ENCODE assay signal across 9 cellular contexts in genomic region chr7:43756368-43757072, GRCh38. TPM values are rescaled to one million over a fixed set of nuclear protein-coding genes. Genes with fewer than 3 reads are reported as not detected.
DNase-seq lines count a peak whose midpoint lies in the region; ATAC-seq, FAIRE-seq and TF ChIP-seq lines count a peak whose summit lies in the region.
"Had no signal": no experiment of that assay in that cellular context is flagged by ENCODE, and none has a peak within 500 bp of the region (broad histone marks: within the 10 kb centered on the region; RNA-seq: fewer than 3 reads in every experiment).

No MANE protein-coding gene starts in this region.

- BruUV-seq in HepG2 (replicated peaks; lab: Mats Ljungman, UMichigan) = no TSS peak

- no peak for ATAC-seq in CD8-positive, alpha-beta T cell
- ATAC-seq in HG02852 (IDR thresholded peaks at IDR 0.05; ENCODE audit: unreplicated experiment) (peak; percentile 34), HepG2 (no peak), HG03571 (IDR thresholded peaks at IDR 0.05; ENCODE audit: unreplicated experiment) (no peak), HG03521 (IDR thresholded peaks at IDR 0.05; ENCODE audit: unreplicated experiment) (no peak), GM19467 (IDR thresholded peaks at IDR 0.05; ENCODE audit: unreplicated experiment) (no peak), HG02973 (IDR thresholded peaks at IDR 0.05; ENCODE audit: unreplicated experiment) (no peak)
- ATAC-seq in activated CD8-positive, alpha-beta T cell treated with anti-CD3 and anti-CD28 coated beads for 36 hours = no peak

- H3K4me3 Mint-ChIP-seq in CD8-positive, alpha-beta T cell = peak overlapping the region; percentile 81
- H3K4me3 Mint-ChIP-seq in activated CD8-positive, alpha-beta T cell treated with anti-CD3 and anti-CD28 coated beads for 36 hours = peak overlapping the region; percentile 80

- 0% methylated on average over 1 of the region's 1 CpG for WGBS in HepG2 (ENCODE audit: low lambda C conversion rate)

- TF ChIP-seq CTCF in CD8-positive, alpha-beta T cell (IDR thresholded peaks at IDR 0.05) = no peak
- no peak for TF ChIP-seq CTCF in activated CD8-positive, alpha-beta T cell treated with anti-CD3 and anti-CD28 coated beads for 36 hours (IDR thresholded peaks at IDR 0.05)
- TF ChIP-seq CTCF in HepG2 (CRISPR knock-in tag; IDR thresholded peaks at IDR 0.05) = no peak

- intact Hi-C loops in CD8-positive, alpha-beta T cell (cut with DNase I, micrococcal nuclease) = no loop called here
- intact Hi-C loops in activated CD8-positive, alpha-beta T cell treated with anti-CD3 and anti-CD28 coated beads for 36 hours (cut with micrococcal nuclease) = no loop called here
- intact Hi-C loops in HepG2 (cut with micrococcal nuclease; ENCODE audit: unreplicated experiment) = loop anchor here (5.0 kb wide), 1 partner anchor 56 kb away; no protein-coding TSS in a partner anchor

- H3K27me3 ChIP-seq in CD8-positive, alpha-beta T cell (ENCODE audit: insufficient read depth, low read length) = no peaks in the 10 kb centered on the region
- H3K27me3 ChIP-seq in HepG2 (ENCODE audit: control insufficient read depth in 1 of 2, insufficient read depth in 2 of 2, low read length in 2 of 2) = no peaks in the 10 kb centered on the region; a peak in 1 of 5 replicates

- H3K9me3 Mint-ChIP-seq in CD8-positive, alpha-beta T cell = no peaks in the 10 kb centered on the region
- no peaks in the 10 kb centered on the region for H3K9me3 Mint-ChIP-seq in activated CD8-positive, alpha-beta T cell treated with anti-CD3 and anti-CD28 coated beads for 36 hours

- no peak overlapping the region for H3K9ac ChIP-seq in HepG2 (ENCODE audit: insufficient read depth, low read depth, low read length)

- no peak overlapping the region for H2AFZ ChIP-seq in HepG2 (ENCODE audit: low read length)

- DNase-seq in CD8-positive, alpha-beta T cell = no peak
- DNase-seq in activated CD8-positive, alpha-beta T cell treated with anti-CD3 and anti-CD28 coated beads for 36 hours = peak; percentile 22
- no peak for DNase-seq in HepG2 (ENCODE audit: low spot score)
- DNase-seq: effector memory CD4-positive, alpha-beta T cell had no signal

- POLR2A ChIA-PET in CD8-positive, alpha-beta T cell (lab: Charles Lee) = interaction anchor here (2.3 kb wide), 1 partner anchor 26 kb away, joined by 6 read pairs; no protein-coding TSS in a partner anchor
- POLR2A ChIA-PET in activated CD8-positive, alpha-beta T cell treated with anti-CD3 and anti-CD28 coated beads for 36 hours (lab: Charles Lee) = interaction anchor here (0.9 to 2.2 kb wide), 2 partner anchors 12 to 27 kb away, joined by 4 to 6 read pairs; partner anchors contain the start of gene COA1
- POLR2A ChIA-PET in HepG2 (lab: Yijun Ruan, JAX) = no interaction called here

- TF ChIP-seq EP300 in HepG2 (IDR thresholded peaks at IDR 0.05; ENCODE audit: low read depth in 2 of 2, low read length in 2 of 2) (no peak), HepG2 (CRISPR knock-in tag; IDR thresholded peaks at IDR 0.05; ENCODE audit: borderline replicate concordance) (no peak)

- peaks cover 11% of the 10 kb centered on the region for H3K4me1 ChIP-seq in CD8-positive, alpha-beta T cell (ENCODE audit: insufficient read depth, low read length)
- peaks cover 40% of the 10 kb centered on the region for H3K4me1 ChIP-seq in HepG2 (ENCODE audit: insufficient read depth, low read length)

- H3K36me3 ChIP-seq in CD8-positive, alpha-beta T cell (ENCODE audit: insufficient read depth, low read length) = no peaks in the 10 kb centered on the region
- no peaks in the 10 kb centered on the region for H3K36me3 ChIP-seq in HepG2 (replicated peaks in 1 of 2; ENCODE audit: control insufficient read depth in 1 of 2, insufficient read depth in 2 of 2, low read length in 2 of 2)

- no peak for TF ChIP-seq RAD21 in HepG2 (CRISPR knock-in tag; IDR thresholded peaks at IDR 0.05)

- H3K4me1 Mint-ChIP-seq in CD8-positive, alpha-beta T cell (ENCODE audit: low read depth) = peaks cover 18% of the 10 kb centered on the region
- peaks cover 36% of the 10 kb centered on the region for H3K4me1 Mint-ChIP-seq in activated CD8-positive, alpha-beta T cell treated with anti-CD3 and anti-CD28 coated beads for 36 hours (ENCODE audit: low read depth)

- no peak for FAIRE-seq in HepG2 (lab: Jason Lieb, UNC)

- H3K27me3 Mint-ChIP-seq in CD8-positive, alpha-beta T cell (ENCODE audit: low read depth) = no peaks in the 10 kb centered on the region
- H3K27me3 Mint-ChIP-seq in activated CD8-positive, alpha-beta T cell treated with anti-CD3 and anti-CD28 coated beads for 36 hours = peaks cover 10% of the 10 kb centered on the region

- CTCF ChIA-PET in CD8-positive, alpha-beta T cell (lab: Charles Lee) = interaction anchor here (1.1 kb wide), 1 partner anchor 44 kb away, joined by 3 read pairs; no protein-coding TSS in a partner anchor
- CTCF ChIA-PET in activated CD8-positive, alpha-beta T cell treated with anti-CD3 and anti-CD28 coated beads for 36 hours (lab: Charles Lee) = interaction anchor here (1.2 to 1.5 kb wide), 4 partner anchors 20 to 174 kb away, joined by 4 to 8 read pairs (median 6); partner anchors contain the start of genes COA1 and STK17A
- CTCF ChIA-PET in HepG2 (lab: Yijun Ruan, JAX; ENCODE audit: low intra/inter-chr PET ratio, low total read pairs) = no interaction called here

- H3K4me3 ChIP-seq in CD8-positive, alpha-beta T cell (ENCODE audit: low read depth, low read length) = no peak overlapping the region
- H3K4me3 ChIP-seq in HepG2 (replicated peaks in 1 of 3; ENCODE audit: insufficient read depth in 1 of 3, low read depth in 2 of 3, low read length in 3 of 3) = no peak overlapping the region

- peaks cover 2% of the 10 kb centered on the region for H3K36me3 Mint-ChIP-seq in CD8-positive, alpha-beta T cell
- no peaks in the 10 kb centered on the region for H3K36me3 Mint-ChIP-seq in activated CD8-positive, alpha-beta T cell treated with anti-CD3 and anti-CD28 coated beads for 36 hours (ENCODE audit: low read depth)

- no peaks in the 10 kb centered on the region for H3K9me3 ChIP-seq in CD8-positive, alpha-beta T cell (ENCODE audit: low read length)
- no peaks in the 10 kb centered on the region for H3K9me3 ChIP-seq in HepG2 (ENCODE audit: low read length)

- in situ Hi-C loops in HepG2 (cut with HindIII; ENCODE audit: extremely low pct_ligation_motif_present, low pct_unique_long_range_greater_than_20kb) = no loop called here

- no peak overlapping the region for H3K27ac ChIP-seq in CD8-positive, alpha-beta T cell (ENCODE audit: low read depth, low read length)
- no peak overlapping the region for H3K27ac ChIP-seq in HepG2 (ENCODE audit: extremely low read length, insufficient read depth, low read length)

- no peaks in the 10 kb centered on the region for H4K20me1 ChIP-seq in HepG2 (ENCODE audit: insufficient read depth, low read length)

- TF ChIP-seq POLR2A in HepG2 (IDR thresholded peaks at IDR 0.05; ENCODE audit: insufficient read depth in 1 of 2, low read depth in 2 of 2, low read length in 2 of 2) = no peak

- peaks cover 16% of the 10 kb centered on the region for H3K79me2 ChIP-seq in HepG2 (ENCODE audit: insufficient read depth, low read length)

- no peak overlapping the region for H3K27ac Mint-ChIP-seq in CD8-positive, alpha-beta T cell
- H3K27ac Mint-ChIP-seq in activated CD8-positive, alpha-beta T cell treated with anti-CD3 and anti-CD28 coated beads for 36 hours = no peak overlapping the region

- H3K4me2 ChIP-seq in HepG2 (ENCODE audit: low read depth, low read length) = peak overlapping the region; percentile 89; the same call in 1 of the 2 replicates

RNA-seq across cellular contexts. Expression of gene BLVRA, which starts 2.0 kb away (rescaled TPM):
- 10 to 100 TPM; 12.8 to 14.6 TPM for total RNA-seq in CD8-positive, alpha-beta T cell
- 10 to 100 TPM; 30.9 to 34.2 TPM for total RNA-seq in activated CD8-positive, alpha-beta T cell treated with anti-CD3 and anti-CD28 coated beads for 36 hours
- 64.2 and 95.5 TPM in 2 replicates for total RNA-seq in HepG2 (2016; rRNA removed; fragmentation: Illumina TruSeq; extraction: Trizol)
- 21.9 and 23.4 TPM in 2 replicates for total RNA-seq in HepG2 (2016; cell fraction: cytosol; rRNA removed; fragmentation: Illumina TruSeq; extraction: Trizol; ENCODE audit: low read depth)
- 67.8 and 102 TPM in 2 replicates for total RNA-seq in HepG2 (2016; cell fraction: insoluble cytoplasmic fraction; rRNA removed; fragmentation: Illumina TruSeq; extraction: Trizol)
- total RNA-seq in HepG2 (2016; cell fraction: membrane; rRNA removed; fragmentation: Illumina TruSeq; extraction: Trizol) = 20.5 and 21.4 TPM in 2 replicates
- total RNA-seq in HepG2 (2016; cell fraction: nucleus; rRNA removed; fragmentation: Illumina TruSeq; extraction: Trizol) = 27.3 and 29.0 TPM in 2 replicates
- polyA plus RNA-seq in HepG2 (2011; rRNA removed) = 34.5 and 39.2 TPM in 2 replicates
- polyA plus RNA-seq in HepG2 (2011; cell fraction: cytosol; rRNA removed) = 47.8 and 49.9 TPM in 2 replicates
- polyA plus RNA-seq in HepG2 (2011; cell fraction: nucleus; rRNA removed) = 12.4 and 14.9 TPM in 2 replicates
- 44.0 and 55.0 TPM in 2 replicates for polyA plus RNA-seq in HepG2 (2012)
- polyA plus RNA-seq in HepG2 (2016; cell fraction: cytosol; fragmentation: Illumina TruSeq; extraction: Trizol; ENCODE audit: low read depth) = 24.0 and 27.8 TPM in 2 replicates
- polyA plus RNA-seq in HepG2 (2016; cell fraction: insoluble cytoplasmic fraction; fragmentation: Illumina TruSeq; extraction: Trizol; ENCODE audit: low read depth) = 114 and 128 TPM in 2 replicates
- 19.9 and 21.4 TPM in 2 replicates for polyA plus RNA-seq in HepG2 (2016; cell fraction: membrane; fragmentation: Illumina TruSeq; extraction: Trizol; ENCODE audit: low read depth)
- 45.1 and 49.9 TPM in 2 replicates for polyA plus RNA-seq in HepG2 (2016; cell fraction: nucleus; fragmentation: Illumina TruSeq; extraction: Trizol; ENCODE audit: insufficient read depth, low read depth)
- 29.9 and 40.1 TPM in 2 replicates for polyA minus RNA-seq in HepG2 (2011; rRNA and poly(A)+ RNA removed; ENCODE audit: low replicate concordance)
- 17.3 and 18.1 TPM in 2 replicates for polyA minus RNA-seq in HepG2 (2011; cell fraction: cytosol; rRNA and poly(A)+ RNA removed)
- polyA minus RNA-seq in HepG2 (2011; cell fraction: nucleus; rRNA and poly(A)+ RNA removed) = 9.5 and 12.1 TPM in 2 replicates

RNA-seq across cellular contexts. Expression of gene COA1, which starts 27.2 kb away (rescaled TPM):
- 10 to 100 TPM; 95.8 to 96.7 TPM for total RNA-seq in CD8-positive, alpha-beta T cell
- total RNA-seq in activated CD8-positive, alpha-beta T cell treated with anti-CD3 and anti-CD28 coated beads for 36 hours = 10 to 100 TPM; 78.8 to 85.6 TPM
- total RNA-seq in HepG2 (2016; rRNA removed; fragmentation: Illumina TruSeq; extraction: Trizol) = 65.7 and 73.8 TPM in 2 replicates
- 55.7 and 58.2 TPM in 2 replicates for total RNA-seq in HepG2 (2016; cell fraction: cytosol; rRNA removed; fragmentation: Illumina TruSeq; extraction: Trizol; ENCODE audit: low read depth)
- total RNA-seq in HepG2 (2016; cell fraction: insoluble cytoplasmic fraction; rRNA removed; fragmentation: Illumina TruSeq; extraction: Trizol) = 70.5 and 77.2 TPM in 2 replicates
- 72.3 and 77.3 TPM in 2 replicates for total RNA-seq in HepG2 (2016; cell fraction: membrane; rRNA removed; fragmentation: Illumina TruSeq; extraction: Trizol)
- 76.7 and 96.2 TPM in 2 replicates for total RNA-seq in HepG2 (2016; cell fraction: nucleus; rRNA removed; fragmentation: Illumina TruSeq; extraction: Trizol)
- 32.1 and 33.2 TPM in 2 replicates for polyA plus RNA-seq in HepG2 (2011; rRNA removed)
- polyA plus RNA-seq in HepG2 (2011; cell fraction: cytosol; rRNA removed) = 26.3 and 35.6 TPM in 2 replicates
- 25.4 and 32.3 TPM in 2 replicates for polyA plus RNA-seq in HepG2 (2011; cell fraction: nucleus; rRNA removed)
- 50.0 and 53.2 TPM in 2 replicates for polyA plus RNA-seq in HepG2 (2012)
- polyA plus RNA-seq in HepG2 (2016; cell fraction: cytosol; fragmentation: Illumina TruSeq; extraction: Trizol; ENCODE audit: low read depth) = 44.5 and 61.1 TPM in 2 replicates
- 79.5 and 94.9 TPM in 2 replicates for polyA plus RNA-seq in HepG2 (2016; cell fraction: insoluble cytoplasmic fraction; fragmentation: Illumina TruSeq; extraction: Trizol; ENCODE audit: low read depth)
- polyA plus RNA-seq in HepG2 (2016; cell fraction: membrane; fragmentation: Illumina TruSeq; extraction: Trizol; ENCODE audit: low read depth) = 74.5 and 82.3 TPM in 2 replicates
- 75.3 and 81.4 TPM in 2 replicates for polyA plus RNA-seq in HepG2 (2016; cell fraction: nucleus; fragmentation: Illumina TruSeq; extraction: Trizol; ENCODE audit: insufficient read depth, low read depth)
- polyA minus RNA-seq in HepG2 (2011; rRNA and poly(A)+ RNA removed; ENCODE audit: low replicate concordance) = 53.0 and 124 TPM in 2 replicates
- polyA minus RNA-seq in HepG2 (2011; cell fraction: cytosol; rRNA and poly(A)+ RNA removed) = 14.2 and 15.8 TPM in 2 replicates
- polyA minus RNA-seq in HepG2 (2011; cell fraction: nucleus; rRNA and poly(A)+ RNA removed) = 105 and 106 TPM in 2 replicates
